ENCODE assay signal across 8 cellular contexts in the genomic region with DNA sequence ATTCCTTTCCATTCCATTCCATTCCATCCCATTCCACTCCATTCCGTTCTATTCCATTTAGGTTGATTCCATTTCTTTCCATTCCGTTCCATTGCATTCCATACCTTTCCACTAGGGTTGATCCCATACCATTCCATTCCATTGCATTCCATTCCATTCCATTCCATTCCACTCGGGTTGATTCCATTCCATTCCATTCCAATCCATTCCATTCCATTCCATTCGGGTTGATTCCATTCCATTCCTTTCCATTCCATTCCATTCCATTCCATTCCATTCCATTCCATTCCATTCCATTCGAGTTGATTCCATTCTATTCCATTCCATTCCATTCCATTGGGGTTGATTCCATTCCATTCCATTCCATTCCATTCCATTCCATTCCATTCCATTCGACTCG.
A peak's percentile ranks its signal among the peaks of the same experiment; 100 is the strongest.
DNase-seq lines count a peak whose midpoint lies in the region; ATAC-seq and TF ChIP-seq lines count a peak whose summit lies in the region.
"Not testable (repeated sequence)": the region's sequence is repeated elsewhere in the genome, so short reads cannot be mapped to it uniquely, and the experiment has no call there.

No MANE protein-coding gene starts in this region.

- ATAC-seq in GM18508 (IDR thresholded peaks at IDR 0.05; ENCODE audit: insufficient read depth, unreplicated experiment): peak; percentile 44
- peak; percentile 45 for ATAC-seq in GM19438 (IDR thresholded peaks at IDR 0.05; ENCODE audit: low read depth, unreplicated experiment)
- peak; percentile 64 for ATAC-seq in GM23338
- ATAC-seq in HG03039 (IDR thresholded peaks at IDR 0.05; ENCODE audit: unreplicated experiment): peak; percentile 54
- ATAC-seq in HG03469 (IDR thresholded peaks at IDR 0.05; ENCODE audit: unreplicated experiment): peak; percentile 34
- ATAC-seq in activated T-helper 17 cell treated with anti-CD3 and anti-CD28 coated beads, Interleukin-2, amount 50 U/mL, for 72 hours (replicated peaks): peak; percentile 54
- peak; percentile 80 to 84 for ATAC-seq in right cardiac atrium
- peak; percentile 48 for ATAC-seq in stimulated activated naive CD8-positive, alpha-beta T cell treated with anti-CD3 and anti-CD28 coated beads, Interleukin-15, Interleukin-2, amounts not matched to agents 100 U/mL and 50 U/mL, for 24 hours

- H4K20me1 ChIP-seq in GM23338 (replicated peaks; ENCODE audit: insufficient read depth): not testable (repeated sequence)

- intact Hi-C loops in right cardiac atrium (cut with DNase I): not testable (repeated sequence)

- peaks cover 96% of the 10 kb centered on the region for H3K9me3 Mint-ChIP-seq in GM23338
- H3K9me3 Mint-ChIP-seq in activated T-helper 17 cell treated with anti-CD3 and anti-CD28 coated beads, Interleukin-2, amount 50 U/mL, for 72 hours: not testable (repeated sequence)

- H3K27ac Mint-ChIP-seq in GM23338; activated T-helper 17 cell treated with anti-CD3 and anti-CD28 coated beads, Interleukin-2, amount 50 U/mL, for 72 hours: not testable (repeated sequence)

- not testable (repeated sequence) for H3K4me3 ChIP-seq in GM23338; right cardiac atrium (ENCODE audit: low read length)

- H3K36me3 Mint-ChIP-seq in GM23338 (ENCODE audit: low read depth): peaks cover 95% of the 10 kb centered on the region
- not testable (repeated sequence) for H3K36me3 Mint-ChIP-seq in activated T-helper 17 cell treated with anti-CD3 and anti-CD28 coated beads, Interleukin-2, amount 50 U/mL, for 72 hours (ENCODE audit: low read depth)

- H3K27ac ChIP-seq in GM23338 (ENCODE audit: low read depth); right cardiac atrium (ENCODE audit: low read length): not testable (repeated sequence)

- H3K27me3 Mint-ChIP-seq in GM23338 (ENCODE audit: insufficient read depth, low read depth, poor library complexity): peaks cover 61% of the 10 kb centered on the region
- not testable (repeated sequence) for H3K27me3 Mint-ChIP-seq in activated T-helper 17 cell treated with anti-CD3 and anti-CD28 coated beads, Interleukin-2, amount 50 U/mL, for 72 hours

- H3K4me2 ChIP-seq in GM23338: not testable (repeated sequence)

- not testable (repeated sequence) for H3K9me3 ChIP-seq in right cardiac atrium (ENCODE audit: control insufficient read depth, low read length)

- H3K4me1 ChIP-seq in GM23338 (ENCODE audit: insufficient read depth); right cardiac atrium (ENCODE audit: control insufficient read depth, insufficient read depth, low read length): not testable (repeated sequence)

- not testable (repeated sequence) for DNase-seq in GM23338 (ENCODE audit: low spot score); right cardiac atrium; stimulated activated naive CD8-positive, alpha-beta T cell treated with anti-CD3 and anti-CD28 coated beads, Interleukin-15, Interleukin-2, amounts not matched to agents 100 U/mL and 50 U/mL, for 24 hours

- H3K4me1 Mint-ChIP-seq in GM23338; activated T-helper 17 cell treated with anti-CD3 and anti-CD28 coated beads, Interleukin-2, amount 50 U/mL, for 72 hours: not testable (repeated sequence)

- not testable (repeated sequence) for H3K9me2 ChIP-seq in GM23338 (ENCODE audit: insufficient read depth)

- H3K79me2 ChIP-seq in GM23338 (replicated peaks; ENCODE audit: insufficient read depth): not testable (repeated sequence)

- WGBS in right cardiac atrium: 68% methylated on average over 7 of the region's 7 CpGs

- H3K27me3 ChIP-seq in GM23338 (ENCODE audit: insufficient read depth); right cardiac atrium (ENCODE audit: control insufficient read depth, insufficient read depth): not testable (repeated sequence)

- H3K36me3 ChIP-seq in GM23338 (ENCODE audit: insufficient read depth): peaks cover 12% of the 10 kb centered on the region

- H2AFZ ChIP-seq in GM23338: not testable (repeated sequence)

- not testable (repeated sequence) for H3K4me3 Mint-ChIP-seq in GM23338; activated T-helper 17 cell treated with anti-CD3 and anti-CD28 coated beads, Interleukin-2, amount 50 U/mL, for 72 hours

- H3F3A ChIP-seq in GM23338 (replicated peaks; ENCODE audit: low read depth): not testable (repeated sequence)

- TF ChIP-seq CTCF in GM23338 (conservative IDR thresholded peaks at IDR 0.05; ENCODE audit: low read depth in 2 of 2): not testable (repeated sequence)
